Comparison of ENCODE assay signal across 17 cellular contexts in the genomic region with DNA sequence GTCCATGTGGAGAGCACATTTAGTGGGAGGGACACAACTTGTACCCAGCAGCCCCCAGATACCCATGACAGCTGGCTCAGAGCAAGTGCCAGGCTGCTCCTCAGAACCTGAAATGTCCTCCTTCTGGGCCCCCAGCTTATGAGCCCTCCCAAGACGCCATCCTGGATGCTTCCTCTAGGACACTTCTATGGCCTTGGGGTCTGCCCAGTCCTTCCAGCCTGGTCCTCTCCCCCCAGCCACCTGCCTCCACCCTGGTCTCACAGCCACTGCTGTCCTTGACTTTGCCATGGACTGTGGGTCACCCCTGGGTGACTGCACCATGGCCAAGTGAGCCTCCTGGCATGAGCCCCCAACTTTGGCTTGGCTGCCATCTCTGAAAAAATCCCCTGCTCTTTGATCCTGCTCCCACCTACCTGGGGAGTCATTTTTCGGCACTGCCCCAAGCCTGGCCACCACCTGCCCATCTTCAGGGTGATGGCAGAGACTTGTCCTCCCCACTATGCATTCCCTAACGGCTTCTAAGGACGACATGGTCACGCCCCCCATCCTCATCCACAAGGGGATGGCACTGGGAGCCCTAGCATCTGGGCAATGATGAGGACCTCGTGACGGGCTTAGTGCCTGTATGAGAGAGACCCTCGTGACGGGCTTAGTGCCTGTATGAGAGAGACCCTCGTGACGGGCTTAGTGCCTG.
DNase-seq lines count a peak whose midpoint lies in the region; ATAC-seq and TF ChIP-seq lines count a peak whose summit lies in the region.
"Had no signal": no experiment of that assay in that cellular context is flagged by ENCODE, and none has a peak within 500 bp of the region (broad histone marks: within the 10 kb centered on the region; RNA-seq: fewer than 3 reads in every experiment).

No MANE protein-coding gene starts in this region.

- ATAC-seq in activated T-cell treated with anti-CD3 and anti-CD28 coated beads, Interleukin-2, amount 50 U/mL, for 72 hours (replicated peaks in 1 of 2) = no peak
- no peak for ATAC-seq in stimulated activated memory B cell treated with anti-CD40 and anti-IgM and Interleukin-4, amounts not matched to agents 10 μg/mL and 1 μg/mL and 100 μg/mL, for 72 hours
- no peak for ATAC-seq in GM19395 (IDR thresholded peaks at IDR 0.05; ENCODE audit: unreplicated experiment)
- ATAC-seq in GM21381 (IDR thresholded peaks at IDR 0.05; ENCODE audit: unreplicated experiment) = no peak
- ATAC-seq: A549 had no signal

- TF ChIP-seq CTCF in OCI-LY1 (IDR thresholded peaks at IDR 0.05; ENCODE audit: low read length) = no peak

- H3K9me3 Mint-ChIP-seq in activated T-cell treated with anti-CD3 and anti-CD28 coated beads, Interleukin-2, amount 50 U/mL, for 72 hours = no peaks in the 10 kb centered on the region
- H3K9me3 Mint-ChIP-seq in stimulated activated memory B cell treated with anti-CD40 and anti-IgM and Interleukin-4, amounts not matched to agents 10 μg/mL and 1 μg/mL and 100 μg/mL, for 72 hours = no peaks in the 10 kb centered on the region

- H2AFZ ChIP-seq in OCI-LY1 (ENCODE audit: low read length) = no peak overlapping the region

- H3K9me2 ChIP-seq in OCI-LY1 (ENCODE audit: low read depth, low read length) = no peaks in the 10 kb centered on the region

- H3K4me3 Mint-ChIP-seq in activated T-cell treated with anti-CD3 and anti-CD28 coated beads, Interleukin-2, amount 50 U/mL, for 72 hours = no peak overlapping the region
- H3K4me3 Mint-ChIP-seq in stimulated activated memory B cell treated with anti-CD40 and anti-IgM and Interleukin-4, amounts not matched to agents 10 μg/mL and 1 μg/mL and 100 μg/mL, for 72 hours = peak overlapping the region; percentile 42

- no peak overlapping the region for H3K27ac Mint-ChIP-seq in activated T-cell treated with anti-CD3 and anti-CD28 coated beads, Interleukin-2, amount 50 U/mL, for 72 hours
- no peak overlapping the region for H3K27ac Mint-ChIP-seq in stimulated activated memory B cell treated with anti-CD40 and anti-IgM and Interleukin-4, amounts not matched to agents 10 μg/mL and 1 μg/mL and 100 μg/mL, for 72 hours

- H3K36me3 Mint-ChIP-seq in activated T-cell treated with anti-CD3 and anti-CD28 coated beads, Interleukin-2, amount 50 U/mL, for 72 hours (ENCODE audit: insufficient read depth in 2 of 2) = no peaks in the 10 kb centered on the region
- peaks cover 45% of the 10 kb centered on the region for H3K36me3 Mint-ChIP-seq in stimulated activated memory B cell treated with anti-CD40 and anti-IgM and Interleukin-4, amounts not matched to agents 10 μg/mL and 1 μg/mL and 100 μg/mL, for 72 hours

- H3K36me3 ChIP-seq in OCI-LY1 (ENCODE audit: insufficient read depth, low read length) = peaks cover 47% of the 10 kb centered on the region
- H3K36me3 ChIP-seq: HAP-1 had no signal

- DNase-seq in activated T-cell treated with anti-CD3 and anti-CD28 coated beads, Interleukin-2, amount 50 U/mL, for 1 hour = peak; percentile 13
- DNase-seq in activated T-cell treated with anti-CD3 and anti-CD28 coated beads, Interleukin-2, amount 50 U/mL, for 72 hours = no peak
- DNase-seq in ecto neural progenitor cell (ENCODE audit: low spot score) (peak; percentile 20), cerebellar nuclear complex (lab: John Stamatoyannopoulos, UW) (no peak)
- DNase-seq: GDM1, Karpas-422, NCI-H1930, NCI-H2171 treated with DMSO at 0.1 percent for 48 hours, NCI-H82, SHP77 treated with DMSO at 0.1 percent for 48 hours had no signal

- H3K4me2 ChIP-seq in OCI-LY1 (ENCODE audit: low read length) = no peak overlapping the region; the same call in 1 of the 2 replicates
- H3K4me2 ChIP-seq: A549 had no signal

- H3K27me3 Mint-ChIP-seq in activated T-cell treated with anti-CD3 and anti-CD28 coated beads, Interleukin-2, amount 50 U/mL, for 72 hours (ENCODE audit: low read depth) = no peaks in the 10 kb centered on the region
- H3K27me3 Mint-ChIP-seq in stimulated activated memory B cell treated with anti-CD40 and anti-IgM and Interleukin-4, amounts not matched to agents 10 μg/mL and 1 μg/mL and 100 μg/mL, for 72 hours = no peaks in the 10 kb centered on the region

- no peaks in the 10 kb centered on the region for H3K9me3 ChIP-seq in OCI-LY1 (ENCODE audit: low read length)
- H3K9me3 ChIP-seq: A549, Caco-2, HAP-1 had no signal

- no peaks in the 10 kb centered on the region for H4K20me1 ChIP-seq in OCI-LY1 (ENCODE audit: insufficient read depth, low read length)

- peaks cover 55% of the 10 kb centered on the region for H3K4me1 ChIP-seq in OCI-LY1 (ENCODE audit: insufficient read depth, low read length, severe bottlenecking)
- H3K4me1 ChIP-seq: A549, Caco-2, HAP-1 had no signal

- no peaks in the 10 kb centered on the region for H3K27me3 ChIP-seq in OCI-LY1 (ENCODE audit: insufficient read depth, low read length)

- peaks cover 22% of the 10 kb centered on the region for H3F3A ChIP-seq in OCI-LY1 (ENCODE audit: insufficient read depth, low read length)

- H3K79me2 ChIP-seq in OCI-LY1 (ENCODE audit: insufficient read depth, low read length) = no peaks in the 10 kb centered on the region

- no peak overlapping the region for H3K4me3 ChIP-seq in OCI-LY1 (ENCODE audit: low read depth, low read length, poor library complexity, severe bottlenecking)
- H3K4me3 ChIP-seq: A549, HAP-1 had no signal

- no peaks in the 10 kb centered on the region for H3K4me1 Mint-ChIP-seq in activated T-cell treated with anti-CD3 and anti-CD28 coated beads, Interleukin-2, amount 50 U/mL, for 72 hours (ENCODE audit: low read depth)
- H3K4me1 Mint-ChIP-seq in stimulated activated memory B cell treated with anti-CD40 and anti-IgM and Interleukin-4, amounts not matched to agents 10 μg/mL and 1 μg/mL and 100 μg/mL, for 72 hours = peaks cover 55% of the 10 kb centered on the region

- no peak overlapping the region for H3K9ac ChIP-seq in OCI-LY1 (ENCODE audit: low read length)

- H3K27ac ChIP-seq in OCI-LY1 (ENCODE audit: low read depth, low read length, poor library complexity, severe bottlenecking) = peak overlapping the region; percentile 100
- H3K27ac ChIP-seq: A549 had no signal

Comparison
In these comparisons a context has a peak if more than half of its experiments do, and no peak if none do; other contexts are left out.
1. DNase-seq: peak in activated T-cell treated with anti-CD3 and anti-CD28 coated beads, Interleukin-2, amount 50 U/mL, for 1 hour (single experiment) and ecto neural progenitor cell (single experiment); none in activated T-cell treated with anti-CD3 and anti-CD28 coated beads, Interleukin-2, amount 50 U/mL, for 72 hours (0 of 2) and cerebellar nuclear complex (0 of 2).